Comparison of ENCODE assay signal across 9 cellular contexts in the genomic region with DNA sequence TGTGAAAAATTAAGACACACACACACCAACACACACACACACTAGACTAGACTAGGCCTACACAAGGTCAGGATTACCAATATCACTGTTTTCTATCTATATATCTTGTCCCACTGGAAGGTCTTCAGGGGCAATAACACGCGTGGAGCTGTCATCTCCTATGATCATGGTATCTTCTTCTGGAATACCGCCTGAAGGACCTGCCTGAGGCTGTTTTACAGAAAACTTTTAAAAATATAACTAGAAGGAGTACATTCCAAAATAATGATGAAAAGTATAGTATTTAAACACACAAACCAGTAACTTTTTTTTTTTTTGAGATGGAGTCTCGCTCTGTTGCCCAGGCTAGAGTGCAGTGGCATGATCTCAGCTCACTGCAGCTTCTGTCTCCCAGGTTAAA. TPM values are rescaled to one million over a fixed set of nuclear protein-coding genes. Genes with fewer than 3 reads are reported as not detected.
"Had no signal": no experiment of that assay in that cellular context is flagged by ENCODE, and none has a peak within 500 bp of the region (broad histone marks: within the 10 kb centered on the region; RNA-seq: fewer than 3 reads in every experiment).

No MANE protein-coding gene starts in this region.

- H3K4me3 ChIP-seq: K562 had no signal

- H3K9me3 Mint-ChIP-seq: IgD-negative memory B cell had no signal

- ATAC-seq: HepG2, K562 had no signal

- H3K27ac Mint-ChIP-seq: IgD-negative memory B cell had no signal

- H3K27ac ChIP-seq: HL-60 had no signal

- DNase-seq: KBM-7, KG1 had no signal

- H3K36me3 Mint-ChIP-seq: IgD-negative memory B cell had no signal

RNA-seq across cellular contexts. Expression of a gene that starts 54.1 kb away (rescaled TPM):
- total RNA-seq: HT-29, HT1080, IMR-90, K562 had no signal
- polyA plus RNA-seq: IgD-negative memory B cell, IMR-90, K562 had no signal
